8 cellular contexts compared by ENCODE assay signal in genomic region chr3:119676020-119676419, GRCh38. TPM values are rescaled to one million over a fixed set of nuclear protein-coding genes. Genes with fewer than 3 reads are reported as not detected.
DNase-seq lines count a peak whose midpoint lies in the region; ATAC-seq, FAIRE-seq and TF ChIP-seq lines count a peak whose summit lies in the region.

No MANE protein-coding gene starts in this region.

- H3K4me1 Mint-ChIP-seq in T-helper 1 cell treated with Interleukin-12 subunit alpha and Interleukin-12 subunit beta and Interleukin-4 antibody, amounts not matched to agents 30 μg/mL and 1 μg/mL, for 36 hours (ENCODE audit: low read depth), result peaks cover 35% of the 10 kb centered on the region
- peaks cover 44% of the 10 kb centered on the region for H3K4me1 Mint-ChIP-seq in activated naive CD8-positive, alpha-beta T cell (ENCODE audit: low read depth)

- H3K4me1 ChIP-seq in kidney (ENCODE audit: control insufficient read depth in 1 of 2, insufficient read depth in 1 of 2, low read depth in 1 of 2, low read length in 2 of 2) (peaks cover 5 to 11% of the 10 kb centered on the region in 2 donors), thoracic aorta (ENCODE audit: control insufficient read depth in 1 of 2, low read depth in 2 of 2) (peaks cover 13 to 28% of the 10 kb centered on the region in 2 donors)

- H3K9me3 Mint-ChIP-seq in T-helper 1 cell treated with Interleukin-12 subunit alpha and Interleukin-12 subunit beta and Interleukin-4 antibody, amounts not matched to agents 30 μg/mL and 1 μg/mL, for 36 hours, result no peaks in the 10 kb centered on the region
- no peaks in the 10 kb centered on the region for H3K9me3 Mint-ChIP-seq in activated naive CD8-positive, alpha-beta T cell (ENCODE audit: low read depth)

- peaks cover 30% of the 10 kb centered on the region for H3K36me3 Mint-ChIP-seq in T-helper 1 cell treated with Interleukin-12 subunit alpha and Interleukin-12 subunit beta and Interleukin-4 antibody, amounts not matched to agents 30 μg/mL and 1 μg/mL, for 36 hours (ENCODE audit: low read depth)
- H3K36me3 Mint-ChIP-seq in activated naive CD8-positive, alpha-beta T cell, result peaks cover 5% of the 10 kb centered on the region

- H3K4me3 ChIP-seq in kidney (ENCODE audit: low read length in 2 of 2) (peak overlapping the region; percentile 85 to 97), thoracic aorta (peak overlapping the region; percentile 76)

- H3K27ac ChIP-seq in kidney (ENCODE audit: low read depth in 2 of 2, low read length in 2 of 2), result peak overlapping the region; percentile 79 to 88
- H3K27ac ChIP-seq in thoracic aorta, result peak overlapping the region; percentile 69 to 88

- H3K36me3 ChIP-seq in kidney (ENCODE audit: control insufficient read depth in 1 of 2, insufficient read depth in 2 of 2, low read length in 2 of 2) (peaks cover 2 to 20% of the 10 kb centered on the region in 2 donors), thoracic aorta (peaks cover 12% of the 10 kb centered on the region)

- no peaks in the 10 kb centered on the region for H3K27me3 Mint-ChIP-seq in T-helper 1 cell treated with Interleukin-12 subunit alpha and Interleukin-12 subunit beta and Interleukin-4 antibody, amounts not matched to agents 30 μg/mL and 1 μg/mL, for 36 hours (ENCODE audit: low read depth)
- H3K27me3 Mint-ChIP-seq in activated naive CD8-positive, alpha-beta T cell, result no peaks in the 10 kb centered on the region

- H3K9ac ChIP-seq in kidney (ENCODE audit: low read length in 2 of 2), result peak overlapping the region; percentile 81 to 86

- H3K4me3 Mint-ChIP-seq in T-helper 1 cell treated with Interleukin-12 subunit alpha and Interleukin-12 subunit beta and Interleukin-4 antibody, amounts not matched to agents 30 μg/mL and 1 μg/mL, for 36 hours, result peak overlapping the region; percentile 88
- H3K4me3 Mint-ChIP-seq in activated naive CD8-positive, alpha-beta T cell, result peak overlapping the region; percentile 95

- H3K27ac Mint-ChIP-seq in T-helper 1 cell treated with Interleukin-12 subunit alpha and Interleukin-12 subunit beta and Interleukin-4 antibody, amounts not matched to agents 30 μg/mL and 1 μg/mL, for 36 hours, result peak overlapping the region; percentile 93
- H3K27ac Mint-ChIP-seq in activated naive CD8-positive, alpha-beta T cell, result peak overlapping the region; percentile 94

- DNase-seq in T-helper 1 cell (no peak), kidney (no peak), thoracic aorta (ENCODE audit: low spot score) (no peak), RPMI8226 (no peak)

- no peaks in the 10 kb centered on the region for H3K27me3 ChIP-seq in thoracic aorta (replicated peaks; ENCODE audit: insufficient read depth)

- no peaks in the 10 kb centered on the region for H3K9me3 ChIP-seq in kidney (ENCODE audit: control insufficient read depth in 1 of 2, low read length in 2 of 2)
- H3K9me3 ChIP-seq in thoracic aorta, result no peaks in the 10 kb centered on the region

- no peak for ATAC-seq in thoracic aorta (ENCODE audit: insufficient number of reproducible peaks, low FRiP score, low read depth)
- no peak for ATAC-seq in HG02571 (IDR thresholded peaks at IDR 0.05; ENCODE audit: unreplicated experiment)
- ATAC-seq in GM18520 (IDR thresholded peaks at IDR 0.05; ENCODE audit: unreplicated experiment), result no peak

- no peak for FAIRE-seq in kidney (lab: Jason Lieb, UNC)

- intact Hi-C loops in kidney (cut with DNase I), result no loop called here

- TF ChIP-seq CTCF in kidney (IDR thresholded peaks at IDR 0.05; ENCODE audit: borderline replicate concordance, extremely low read depth, insufficient read depth), result no peak
- no peak for TF ChIP-seq CTCF in thoracic aorta (IDR thresholded peaks at IDR 0.05)

RNA-seq across cellular contexts. Expression of gene COX17, which starts 1.2 kb away (rescaled TPM):
- total RNA-seq in kidney (46.4 TPM), thoracic aorta (10 to 100 TPM; 15.2 to 51.3 TPM)
- 218 TPM for polyA plus RNA-seq in kidney (ENCODE audit: insufficient read depth, low read depth, low replicate concordance)

RNA-seq across cellular contexts. Expression of gene POPDC2, which starts 15.6 kb away (rescaled TPM):
- 3.2 TPM for total RNA-seq in kidney
- 7.3 TPM for polyA plus RNA-seq in kidney (ENCODE audit: insufficient read depth, low read depth, low replicate concordance)
- total RNA-seq in thoracic aorta, result 10 to 100 TPM; 13.3 to 35.2 TPM

RNA-seq across cellular contexts. Expression of gene CFAP91, which starts 26.8 kb away (rescaled TPM):
- total RNA-seq in kidney (14.1 TPM), thoracic aorta (10 to 100 TPM in 1 of 2 donors, not detected in 1; 11.4 TPM)
- 4.7 TPM for polyA plus RNA-seq in kidney (ENCODE audit: insufficient read depth, low read depth, low replicate concordance)
